ENCODE assay signal across 19 cellular contexts in the genomic region with DNA sequence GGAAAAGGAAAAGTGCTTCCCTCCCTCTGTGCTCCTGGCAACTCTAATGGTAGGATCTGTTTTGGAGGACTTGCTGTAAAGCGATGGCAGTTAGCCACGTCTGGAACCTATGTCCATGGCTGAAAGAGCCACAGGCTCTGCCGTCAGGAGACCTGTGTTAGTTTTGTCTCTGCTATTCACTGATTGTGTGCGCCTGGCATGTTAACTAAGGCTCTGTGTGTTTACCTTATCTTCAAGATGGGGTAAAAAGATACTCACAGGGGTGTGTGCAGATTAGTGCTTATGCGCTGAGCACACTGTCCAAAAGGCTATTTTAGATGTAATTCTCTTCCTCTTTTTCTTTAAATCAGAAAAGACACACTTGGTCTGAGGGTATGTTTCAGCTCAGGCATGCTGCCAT.
DNase-seq lines count a peak whose midpoint lies in the region; ATAC-seq and TF ChIP-seq lines count a peak whose summit lies in the region.
"Had no signal": no experiment of that assay in that cellular context is flagged by ENCODE, and none has a peak within 500 bp of the region (broad histone marks: within the 10 kb centered on the region; RNA-seq: fewer than 3 reads in every experiment).

No MANE protein-coding gene starts in this region.

- H2BK5ac ChIP-seq in IMR-90 (ENCODE audit: low read depth, low read length, poor library complexity, severe bottlenecking): no peak overlapping the region

- peaks cover 53% of the 10 kb centered on the region for H3K4me1 Mint-ChIP-seq in nephron progenitor cell

- H3K9me1 ChIP-seq in IMR-90 (ENCODE audit: insufficient read depth, low read length): no peaks in the 10 kb centered on the region

- no peak overlapping the region for H3K4ac ChIP-seq in IMR-90 (ENCODE audit: low read depth, low read length)

- H4K20me1 ChIP-seq in IMR-90 (ENCODE audit: insufficient read depth, low read length): no peaks in the 10 kb centered on the region

- H4K8ac ChIP-seq in IMR-90 (ENCODE audit: low read depth in 2 of 2, low read length in 2 of 2): no peak overlapping the region

- no peak overlapping the region for H2BK120ac ChIP-seq in IMR-90 (ENCODE audit: low read depth, low read length)

- no peak overlapping the region for H2BK20ac ChIP-seq in IMR-90 (ENCODE audit: low read depth, low read length)

- no peak for TF ChIP-seq RAD21 in IMR-90 (IDR thresholded peaks at IDR 0.05; ENCODE audit: low read length)

- DNase-seq in IMR-90 (no peak), fibroblast of the aortic adventitia (ENCODE audit: low read depth) (peak; percentile 12), nephron progenitor cell (no peak), DMS153 (lab: John Stamatoyannopoulos, UW) (no peak), NCI-H510A treated with DMSO at 0.1 percent for 48 hours (lab: John Stamatoyannopoulos, UW) (no peak)
- DNase-seq: DMS79, GM23248, H9, NCI-H1105, NCI-H2029 treated with DMSO at 0.1 percent for 48 hours, NCI-H226, NCI-H524 treated with DMSO at 0.1 percent for 48 hours, SHP77 treated with DMSO at 0.1 percent for 48 hours, T-cell had no signal

- H2AFZ ChIP-seq in IMR-90 (replicated peaks; ENCODE audit: low read length, poor library complexity): no peak overlapping the region
- H2AFZ ChIP-seq: GM23248 had no signal

- no peak overlapping the region for H3K56ac ChIP-seq in IMR-90 (ENCODE audit: extremely low read depth, insufficient read depth, low read length)

- no peak overlapping the region for H2AK5ac ChIP-seq in IMR-90 (ENCODE audit: low read depth, low read length)

- no peak for TF ChIP-seq POLR2A in IMR-90 (IDR thresholded peaks at IDR 0.05; ENCODE audit: low read depth, low read length)

- dilution Hi-C loops in IMR-90 (cut with HindIII; ENCODE audit: low sequenced_read_pairs, unreplicated experiment): no loop called here

- no peak overlapping the region for H3K4me3 Mint-ChIP-seq in nephron progenitor cell
- H3K4me3 Mint-ChIP-seq: CD14-positive monocyte, H9, T-cell had no signal

- no peak overlapping the region for H3K4me2 ChIP-seq in IMR-90 (ENCODE audit: low read depth, low read length)
- H3K4me2 ChIP-seq: KMS-11 had no signal

- no peak overlapping the region for H3K9ac ChIP-seq in IMR-90 (ENCODE audit: low read depth, low read length)
- H3K9ac ChIP-seq: GM23248, KMS-11 had no signal

- intact Hi-C loops in IMR-90 (cut with micrococcal nuclease): no loop called here

- 0 out of 2 replicates have a peak overlapping the region, but pooled peaks have one; percentile 23 for H3K18ac ChIP-seq in IMR-90 (ENCODE audit: low read depth, low read length)

- H3K14ac ChIP-seq in IMR-90 (replicated peaks; ENCODE audit: low read depth, low read length): no peak overlapping the region

- H3K27ac Mint-ChIP-seq in nephron progenitor cell: peak overlapping the region; percentile 55
- H3K27ac Mint-ChIP-seq: H9, T-cell had no signal

- H4K5ac ChIP-seq in IMR-90 (ENCODE audit: low read depth, low read length): no peak overlapping the region

- TF ChIP-seq CTCF in IMR-90 (conservative IDR thresholded peaks at IDR 0.05; ENCODE audit: low read depth, low read length) (no peak), fibroblast of the aortic adventitia (IDR thresholded peaks at IDR 0.05; ENCODE audit: insufficient read depth, low read length) (no peak), nephron progenitor cell (IDR thresholded peaks at IDR 0.05) (no peak)

- no peak overlapping the region for H3K27ac ChIP-seq in IMR-90 (ENCODE audit: insufficient read depth, low read length)
- H3K27ac ChIP-seq: GM23248, KMS-11, RWPE1 had no signal

- ATAC-seq in IMR-90 (ENCODE audit: low read depth) (no peak), SK-N-SH treated with all-trans-retinoic acid at 6 μM for 48 hours (no peak), HG03196 (IDR thresholded peaks at IDR 0.05; ENCODE audit: unreplicated experiment) (no peak)
- ATAC-seq: T-cell had no signal

- H4K91ac ChIP-seq in IMR-90 (ENCODE audit: insufficient read depth, low read depth, low read length): peak overlapping the region; percentile 4; the same call in 1 of the 2 replicates

- H3K23ac ChIP-seq in IMR-90 (ENCODE audit: low read depth, low read length): peak overlapping the region; percentile 33; the same call in 1 of the 2 replicates

- peaks cover 17% of the 10 kb centered on the region for H3K9me3 Mint-ChIP-seq in nephron progenitor cell
- H3K9me3 Mint-ChIP-seq: H9, T-cell had no signal

- H3K9me3 ChIP-seq in IMR-90 (ENCODE audit: control insufficient read depth, insufficient read depth, low read length): no peaks in the 10 kb centered on the region

- peaks cover 6% of the 10 kb centered on the region for H3K4me1 ChIP-seq in IMR-90 (ENCODE audit: control insufficient read depth, insufficient read depth, low read length)

- POLR2A ChIA-PET in IMR-90 (lab: Charles Lee; ENCODE audit: unreplicated experiment): no interaction called here

- in situ Hi-C loops in IMR-90 (cut with MboI; ENCODE audit: low sequenced_read_pairs): no loop called here

- H3K4me3 ChIP-seq in IMR-90 (ENCODE audit: insufficient read depth, low read depth, low read length) (no peak overlapping the region), fibroblast of the aortic adventitia (ENCODE audit: low read depth, low read length) (no peak overlapping the region)
- H3K4me3 ChIP-seq: GM23248 had no signal

- no TSS peak for BruUV-seq in IMR-90 (replicated peaks; lab: Mats Ljungman, UMichigan)

- no peaks in the 10 kb centered on the region for H3K36me3 ChIP-seq in IMR-90 (ENCODE audit: control insufficient read depth, insufficient read depth, low read length)

- H3K27me3 ChIP-seq in IMR-90 (ENCODE audit: control insufficient read depth, insufficient read depth, low read length): no peaks in the 10 kb centered on the region

- WGBS in IMR-90 (ENCODE audit: extremely low coverage in 2 of 2, insufficient read length in 1 of 2), 2 experiments: 57% methylated on average over 1 of the region's 5 CpGs; no CpG with 5 or more reads in 1 of the 2 experiments

- no peak overlapping the region for H2AK9ac ChIP-seq in IMR-90 (replicated peaks; ENCODE audit: low read depth, low read length, poor library complexity)

- peaks cover 14% of the 10 kb centered on the region for H3K36me3 Mint-ChIP-seq in nephron progenitor cell (ENCODE audit: low read depth)
- H3K36me3 Mint-ChIP-seq: CD14-positive monocyte, T-cell had no signal

- H2BK15ac ChIP-seq in IMR-90 (ENCODE audit: low read depth, low read length): no peak overlapping the region; the same call in 2 of the 3 replicates

- peaks cover 5% of the 10 kb centered on the region for H3K27me3 Mint-ChIP-seq in nephron progenitor cell (ENCODE audit: low read depth, poor library complexity)

- no peaks in the 10 kb centered on the region for H3K79me1 ChIP-seq in IMR-90 (ENCODE audit: low read depth in 1 of 2, low read length in 2 of 2)

- CTCF ChIA-PET in IMR-90 (lab: Yijun Ruan, JAX): no interaction called here

TF ChIP-seq in IMR-90, 13 proteins besides CTCF, POLR2A, EP300 and RAD21:
- TF ChIP-seq NFE2L2 (IDR thresholded peaks at IDR 0.05; ENCODE audit: low read depth, low read length) (no peak), MAFK (IDR thresholded peaks at IDR 0.05; ENCODE audit: low read depth, low read length) (no peak), RFX5 (IDR thresholded peaks at IDR 0.05; ENCODE audit: low read depth, low read length) (no peak), BHLHE40 (IDR thresholded peaks at IDR 0.05; ENCODE audit: low read depth, low read length) (no peak), CEBPB (IDR thresholded peaks at IDR 0.05; ENCODE audit: low read depth, low read length) (no peak)
- TF ChIP-seq, protein P1, sequence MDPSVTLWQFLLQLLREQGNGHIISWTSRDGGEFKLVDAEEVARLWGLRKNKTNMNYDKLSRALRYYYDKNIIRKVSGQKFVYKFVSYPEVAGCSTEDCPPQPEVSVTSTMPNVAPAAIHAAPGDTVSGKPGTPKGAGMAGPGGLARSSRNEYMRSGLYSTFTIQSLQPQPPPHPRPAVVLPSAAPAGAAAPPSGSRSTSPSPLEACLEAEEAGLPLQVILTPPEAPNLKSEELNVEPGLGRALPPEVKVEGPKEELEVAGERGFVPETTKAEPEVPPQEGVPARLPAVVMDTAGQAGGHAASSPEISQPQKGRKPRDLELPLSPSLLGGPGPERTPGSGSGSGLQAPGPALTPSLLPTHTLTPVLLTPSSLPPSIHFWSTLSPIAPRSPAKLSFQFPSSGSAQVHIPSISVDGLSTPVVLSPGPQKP (IDR thresholded peaks at IDR 0.05; ENCODE audit: borderline replicate concordance, low read depth, low read length): no peak
TF ChIP-seq in IMR-90: peak in this region for 0.

TF ChIP-seq in SK-N-SH treated with all-trans-retinoic acid at 6 μM for 48 hours, 23 proteins besides CTCF, POLR2A, EP300 and RAD21 (continues in another document):
- TF ChIP-seq TCF4 (CRISPR knock-in tag; IDR thresholded peaks at IDR 0.05; ENCODE audit: borderline replicate concordance): peak; percentile 86; the same call in 1 of the 2 replicates
- TF ChIP-seq, protein P2, sequence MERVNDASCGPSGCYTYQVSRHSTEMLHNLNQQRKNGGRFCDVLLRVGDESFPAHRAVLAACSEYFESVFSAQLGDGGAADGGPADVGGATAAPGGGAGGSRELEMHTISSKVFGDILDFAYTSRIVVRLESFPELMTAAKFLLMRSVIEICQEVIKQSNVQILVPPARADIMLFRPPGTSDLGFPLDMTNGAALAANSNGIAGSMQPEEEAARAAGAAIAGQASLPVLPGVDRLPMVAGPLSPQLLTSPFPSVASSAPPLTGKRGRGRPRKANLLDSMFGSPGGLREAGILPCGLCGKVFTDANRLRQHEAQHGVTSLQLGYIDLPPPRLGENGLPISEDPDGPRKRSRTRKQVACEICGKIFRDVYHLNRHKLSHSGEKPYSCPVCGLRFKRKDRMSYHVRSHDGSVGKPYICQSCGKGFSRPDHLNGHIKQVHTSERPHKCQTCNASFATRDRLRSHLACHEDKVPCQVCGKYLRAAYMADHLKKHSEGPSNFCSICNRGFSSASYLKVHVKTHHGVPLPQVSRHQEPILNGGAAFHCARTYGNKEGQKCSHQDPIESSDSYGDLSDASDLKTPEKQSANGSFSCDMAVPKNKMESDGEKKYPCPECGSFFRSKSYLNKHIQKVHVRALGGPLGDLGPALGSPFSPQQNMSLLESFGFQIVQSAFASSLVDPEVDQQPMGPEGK (CRISPR knock-in tag; IDR thresholded peaks at IDR 0.05; ENCODE audit: borderline replicate concordance): no peak
- TF ChIP-seq ARNTL (CRISPR knock-in tag; IDR thresholded peaks at IDR 0.05; ENCODE audit: borderline replicate concordance, low read depth): no peak
